Comparison of ENCODE assay signal across 38 cellular contexts in the genomic region with DNA sequence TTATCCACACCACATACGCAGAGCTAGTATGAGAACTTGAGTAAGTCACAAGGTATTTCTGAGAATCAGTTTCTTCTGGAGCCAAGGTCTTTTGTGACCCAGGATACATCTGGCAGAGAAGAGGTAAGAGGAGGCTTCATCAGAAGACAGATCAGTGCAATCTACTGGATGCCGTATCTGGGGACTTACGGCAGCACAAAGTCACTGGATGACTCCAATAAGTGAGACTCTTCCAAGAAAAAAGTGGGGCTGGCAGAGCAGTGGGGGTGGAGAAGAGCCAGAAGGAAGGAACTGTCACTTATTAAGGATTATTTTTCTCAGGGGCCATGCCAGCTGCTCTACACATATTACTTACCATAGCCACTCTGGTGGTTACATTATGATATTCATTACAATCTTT. TPM values are rescaled to one million over a fixed set of nuclear protein-coding genes. Genes with fewer than 3 reads are reported as not detected.
"Had no signal": no experiment of that assay in that cellular context is flagged by ENCODE, and none has a peak within 500 bp of the region (broad histone marks: within the 10 kb centered on the region; RNA-seq: fewer than 3 reads in every experiment).

No MANE protein-coding gene starts in this region.

- H3K27me3 Mint-ChIP-seq: activated B cell treated with CpG ODN at 0.5 μM for 24 hours; activated CD4-positive, alpha-beta memory T cell treated with anti-CD3 and anti-CD28 coated beads for 36 hours; activated CD4-positive, alpha-beta T cell treated with anti-CD3 and anti-CD28 coated beads, Interleukin-2, amount 10 ng/mL, durations not matched to agents 24 days and 14 days; activated CD8-positive, alpha-beta T cell treated with anti-CD3 and anti-CD28 coated beads for 36 hours; activated naive CD8-positive, alpha-beta T cell treated with anti-CD3 and anti-CD28 coated beads for 36 hours; activated T-helper 17 cell treated with anti-CD3 and anti-CD28 coated beads, Interleukin-2, amount 50 U/mL, for 72 hours; central memory CD8-positive, alpha-beta T cell had no signal

- FAIRE-seq: astrocyte, TTC549 had no signal

- H3K4me3 ChIP-seq: adrenal gland, body of pancreas, breast epithelium had no signal

- H3K4me3 Mint-ChIP-seq: activated B cell treated with CpG ODN at 0.5 μM for 24 hours; activated CD4-positive, alpha-beta memory T cell treated with anti-CD3 and anti-CD28 coated beads for 36 hours; activated CD4-positive, alpha-beta T cell treated with anti-CD3 and anti-CD28 coated beads, Interleukin-2, amount 10 ng/mL, durations not matched to agents 24 days and 14 days; activated CD8-positive, alpha-beta T cell treated with anti-CD3 and anti-CD28 coated beads for 36 hours; activated naive CD4-positive, alpha-beta T cell treated with anti-CD3 and anti-CD28 coated beads for 36 hours; activated naive CD8-positive, alpha-beta T cell treated with anti-CD3 and anti-CD28 coated beads for 36 hours; activated T-cell treated with anti-CD3 and anti-CD28 coated beads, Interleukin-2, amount 50 U/mL, for 4 hours; activated T-cell treated with anti-CD3 and anti-CD28 coated beads, Interleukin-2, amount 50 U/mL, for 72 hours; activated T-helper 1 cell treated with anti-CD3 and anti-CD28 coated beads, Interleukin-12 subunit alpha, Interleukin-12 subunit beta, Interleukin-2, Interleukin-4 antibody, amounts not matched to agents 30 ng/mL and 10 ng/mL and 1 ng/mL, durations not matched to agents 14 hours and 24 hours and 36 hours; activated T-helper 17 cell treated with anti-CD3 and anti-CD28 coated beads, Interleukin-2, amount 50 U/mL, for 72 hours; central memory CD8-positive, alpha-beta T cell; T-helper 2 cell treated with Interferon-gamma antibody and Interleukin-4, amounts not matched to agents 5 μg/mL and 100 μg/mL, for 36 hours had no signal

- H3K36me3 ChIP-seq: adrenal gland had no signal

- H3K27me3 ChIP-seq: adrenal gland, body of pancreas, brain microvascular endothelial cell, breast epithelium had no signal

- DNase-seq: activated B cell treated with CpG ODN at 0.5 μM for 24 hours; activated CD4-positive, alpha-beta memory T cell treated with anti-CD3 and anti-CD28 coated beads for 36 hours; activated CD4-positive, alpha-beta T cell treated with anti-CD3 and anti-CD28 coated beads for 4 hours; activated CD4-positive, alpha-beta T cell treated with anti-CD3 and anti-CD28 coated beads, Interleukin-2, amount 10 ng/mL, durations not matched to agents 24 days and 14 days; activated CD4-positive, alpha-beta T cell treated with anti-CD3 and anti-CD28 coated beads, Interleukin-2, amount 50 U/mL, for 1 hour; activated CD4-positive, alpha-beta T cell treated with anti-CD3 and anti-CD28 coated beads, Interleukin-2, amount 50 U/mL, for 4 hours; activated CD4-positive, CD25-positive, alpha-beta regulatory T cell treated with anti-CD3 and anti-CD28 coated beads, Interleukin-2, amount 50 U/mL, for 72 hours; activated CD8-positive, alpha-beta memory T cell treated with anti-CD3 and anti-CD28 coated beads, Interleukin-2, amount 50 U/mL, for 4 hours; activated CD8-positive, alpha-beta T cell treated with anti-CD3 and anti-CD28 coated beads for 36 hours; activated effector memory CD4-positive, alpha-beta T cell treated with anti-CD3 and anti-CD28 coated beads, Interleukin-2, amount 50 U/mL, for 16 hours; activated gamma-delta T cell treated with Interleukin-2 at 50 U/mL for 16 hours; activated naive CD4-positive, alpha-beta T cell; activated naive CD4-positive, alpha-beta T cell treated with anti-CD3 and anti-CD28 coated beads for 36 hours; activated naive CD4-positive, alpha-beta T cell treated with anti-CD3 and anti-CD28 coated beads, Interleukin-2, amount 50 U/mL, for 16 hours; activated naive CD8-positive, alpha-beta T cell treated with anti-CD3 and anti-CD28 coated beads for 36 hours; activated T-cell treated with anti-CD3 and anti-CD28 coated beads for 4 hours; activated T-cell treated with anti-CD3 and anti-CD28 coated beads, Interleukin-2, amount 50 U/mL, for 1 hour; activated T-cell treated with anti-CD3 and anti-CD28 coated beads, Interleukin-2, amount 50 U/mL, for 4 hours; activated T-cell treated with anti-CD3 and anti-CD28 coated beads, Interleukin-2, amount 50 U/mL, for 72 hours; amniotic stem cell; aorta; body of pancreas; brain microvascular endothelial cell; cerebellar nuclear complex; T-helper 2 cell; T-helper 9 cell had no signal

- H3K9me3 Mint-ChIP-seq: central memory CD8-positive, alpha-beta T cell had no signal

- H3K27ac Mint-ChIP-seq: activated B cell treated with CpG ODN at 0.5 μM for 24 hours; activated CD4-positive, alpha-beta memory T cell treated with anti-CD3 and anti-CD28 coated beads for 36 hours; activated CD4-positive, alpha-beta T cell treated with anti-CD3 and anti-CD28 coated beads, Interleukin-2, amount 10 ng/mL, durations not matched to agents 24 days and 14 days; activated CD8-positive, alpha-beta T cell treated with anti-CD3 and anti-CD28 coated beads for 36 hours; activated naive CD4-positive, alpha-beta T cell treated with anti-CD3 and anti-CD28 coated beads for 36 hours; activated naive CD8-positive, alpha-beta T cell treated with anti-CD3 and anti-CD28 coated beads for 36 hours; activated T-cell treated with anti-CD3 and anti-CD28 coated beads, Interleukin-2, amount 50 U/mL, for 72 hours; activated T-helper 1 cell treated with anti-CD3 and anti-CD28 coated beads, Interleukin-12 subunit alpha, Interleukin-12 subunit beta, Interleukin-2, Interleukin-4 antibody, amounts not matched to agents 30 ng/mL and 10 ng/mL and 1 ng/mL, durations not matched to agents 14 hours and 24 hours and 36 hours; activated T-helper 17 cell treated with anti-CD3 and anti-CD28 coated beads, Interleukin-2, amount 50 U/mL, for 72 hours; T-helper 2 cell treated with Interferon-gamma antibody and Interleukin-4, amounts not matched to agents 5 μg/mL and 100 μg/mL, for 36 hours had no signal

- H3K4me1 ChIP-seq: adrenal gland, body of pancreas, breast epithelium had no signal

- H3K9me3 ChIP-seq: adrenal gland, body of pancreas, breast epithelium had no signal

- ATAC-seq: activated CD8-positive, alpha-beta T cell treated with anti-CD3 and anti-CD28 coated beads for 36 hours; activated naive CD4-positive, alpha-beta T cell treated with anti-CD3 and anti-CD28 coated beads, Interleukin-2, amount 50 U/mL, for 72 hours; activated T-cell treated with anti-CD3 and anti-CD28 coated beads, Interleukin-2, amount 50 U/mL, for 4 hours; activated T-cell treated with anti-CD3 and anti-CD28 coated beads, Interleukin-2, amount 50 U/mL, for 72 hours; activated T-helper 17 cell treated with anti-CD3 and anti-CD28 coated beads, Interleukin-2, amount 50 U/mL, for 72 hours; body of pancreas had no signal

- H3K4me1 Mint-ChIP-seq: activated B cell treated with CpG ODN at 0.5 μM for 24 hours had no signal

- H3K27ac ChIP-seq: adrenal gland, body of pancreas, brain microvascular endothelial cell, breast epithelium, VCaP had no signal

RNA-seq across cellular contexts. Expression of a gene that starts 51.3 kb away (rescaled TPM):
- total RNA-seq: activated B cell treated with CpG ODN at 0.5 μM for 24 hours; activated CD4-positive, alpha-beta memory T cell treated with anti-CD3 and anti-CD28 coated beads for 36 hours; activated CD4-positive, alpha-beta T cell treated with anti-CD3 and anti-CD28 coated beads, Interleukin-2, amount 10 ng/mL, durations not matched to agents 24 days and 14 days; activated CD8-positive, alpha-beta memory T cell treated with anti-CD3 and anti-CD28 coated beads for 36 hours; activated CD8-positive, alpha-beta T cell treated with anti-CD3 and anti-CD28 coated beads for 36 hours; activated naive CD4-positive, alpha-beta T cell treated with anti-CD3 and anti-CD28 coated beads for 36 hours; activated naive CD4-positive, alpha-beta T cell treated with anti-CD3 and anti-CD28 coated beads, Interleukin-2, amount 50 U/mL, for 72 hours; activated naive CD8-positive, alpha-beta T cell treated with anti-CD3 and anti-CD28 coated beads for 36 hours; activated T-cell treated with anti-CD3 and anti-CD28 coated beads, Interleukin-2, amount 50 U/mL, for 4 hours; activated T-cell treated with anti-CD3 and anti-CD28 coated beads, Interleukin-2, amount 50 U/mL, for 72 hours; activated T-helper 1 cell treated with anti-CD3 and anti-CD28 coated beads, Interleukin-12 subunit alpha, Interleukin-12 subunit beta, Interleukin-2, Interleukin-4 antibody, amounts not matched to agents 30 ng/mL and 10 ng/mL and 1 ng/mL, durations not matched to agents 14 hours and 24 hours and 36 hours; activated T-helper 17 cell treated with anti-CD3 and anti-CD28 coated beads, Interleukin-2, amount 50 U/mL, for 72 hours; adrenal gland; aorta; astrocyte; body of pancreas; breast epithelium; chondrocyte had no signal
- polyA plus RNA-seq: aorta had no signal
